23 cellular contexts compared by ENCODE assay signal in the genomic region with DNA sequence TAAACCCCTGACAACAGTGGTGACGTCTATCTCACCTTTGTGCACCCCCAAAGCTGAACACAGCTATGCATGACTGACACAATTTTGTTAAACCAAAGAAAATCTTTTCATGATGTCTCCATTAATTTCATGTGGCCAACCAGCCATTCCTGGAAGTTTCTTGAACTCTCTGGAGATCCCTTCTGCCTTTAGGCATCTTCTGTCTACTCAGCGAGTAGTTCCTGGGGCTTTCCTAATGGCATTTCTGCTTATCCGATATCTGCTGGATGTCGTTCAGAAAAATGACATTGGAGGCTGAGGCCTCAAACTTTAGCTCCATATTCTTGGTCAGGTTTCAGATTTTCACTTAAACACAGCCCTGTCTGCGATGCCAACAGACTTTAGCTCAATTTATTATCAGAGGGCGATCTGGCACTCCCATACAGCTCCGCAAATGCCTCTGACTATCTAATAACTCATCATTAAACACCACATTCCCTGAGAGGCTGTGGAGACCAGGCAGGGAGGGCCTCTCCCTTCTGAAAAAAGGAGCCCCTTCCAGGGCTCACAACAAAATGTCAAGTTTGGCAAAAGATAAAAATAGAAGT. TPM values are rescaled to one million over a fixed set of nuclear protein-coding genes. Genes with fewer than 3 reads are reported as not detected.
A peak's percentile ranks its signal among the peaks of the same experiment; 100 is the strongest.
DNase-seq lines count a peak whose midpoint lies in the region; ATAC-seq, FAIRE-seq and TF ChIP-seq lines count a peak whose summit lies in the region.
"Had no signal": no experiment of that assay in that cellular context is flagged by ENCODE, and none has a peak within 500 bp of the region (broad histone marks: within the 10 kb centered on the region; RNA-seq: fewer than 3 reads in every experiment).

No MANE protein-coding gene starts in this region.

- H2AFZ ChIP-seq in K562 (ENCODE audit: low read depth, low read length) = no peak overlapping the region
- H2AFZ ChIP-seq in mammary epithelial cell (ENCODE audit: low read depth, low read length) = no peak overlapping the region

- H3K9ac ChIP-seq in K562 (ENCODE audit: insufficient read depth in 1 of 2, low read depth in 2 of 2, low read length in 2 of 2) = no peak overlapping the region
- no peak overlapping the region for H3K9ac ChIP-seq in muscle layer of colon (ENCODE audit: low read length)
- H3K9ac ChIP-seq in mammary epithelial cell (ENCODE audit: insufficient read depth, low read length) = no peak overlapping the region
- H3K9ac ChIP-seq: BLaER1 had no signal

- no peak overlapping the region for H3K4me2 ChIP-seq in K562 (ENCODE audit: insufficient read depth, low read length)
- no peak overlapping the region for H3K4me2 ChIP-seq in mammary epithelial cell (ENCODE audit: insufficient read depth, low read depth, low read length)
- H3K4me2 ChIP-seq: BLaER1 had no signal

- no peak for TF ChIP-seq POLR2A in K562 (conservative IDR thresholded peaks at IDR 0.05)
- TF ChIP-seq POLR2A in vagina (IDR thresholded peaks at IDR 0.05) = no peak

- no peaks in the 10 kb centered on the region for H3K9me3 ChIP-seq in K562 (replicated peaks; ENCODE audit: control insufficient read depth, insufficient read depth, low read depth, low read length)
- no peaks in the 10 kb centered on the region for H3K9me3 ChIP-seq in muscle layer of colon (ENCODE audit: low read length)
- no peaks in the 10 kb centered on the region for H3K9me3 ChIP-seq in vagina
- H3K9me3 ChIP-seq in mammary epithelial cell (replicated peaks; ENCODE audit: insufficient read depth, low read length) = no peaks in the 10 kb centered on the region
- H3K9me3 ChIP-seq: BLaER1, Caco-2, neutrophil, suprapubic skin had no signal

- no peaks in the 10 kb centered on the region for H3K9me1 ChIP-seq in K562 (ENCODE audit: control insufficient read depth, insufficient read depth, low read length)

- dilution Hi-C loops in mammary epithelial cell (cut with HindIII; ENCODE audit: low sequenced_read_pairs) = no loop called here

- DNase-seq in NCI-H226 (peak; percentile 29), K562 (ENCODE audit: extremely low read depth in 1 of 4, low spot score in 3 of 4) (no peak), vagina (ENCODE audit: extremely low spot score in 2 of 2) (no peak), HEK293T (ENCODE audit: extremely low spot score) (no peak), mammary epithelial cell (no peak)
- DNase-seq in stimulated activated CD4-positive, alpha-beta T cell treated with anti-CD3 and anti-CD28 coated beads, Interleukin-4, amount 100 ng/mL, for 24 hours = no peak
- DNase-seq: activated CD4-positive, alpha-beta T cell treated with anti-CD3 and anti-CD28 coated beads for 1 hour; activated CD8-positive, alpha-beta memory T cell treated with anti-CD3 and anti-CD28 coated beads for 24 hours; activated naive CD4-positive, alpha-beta T cell treated with anti-CD3 and anti-CD28 coated beads, Interleukin-2, amount 50 U/mL, for 16 hours; activated T-cell treated with anti-CD3 and anti-CD28 coated beads, Interleukin-2, amount 50 U/mL, for 72 hours; Caco-2; effector memory CD8-positive, alpha-beta T cell; immature natural killer cell; NCI-H1105 treated with DMSO at 0.1 percent for 48 hours; NCI-H2081 treated with DMSO at 0.1 percent for 48 hours; NCI-H446 treated with DMSO at 0.1 percent for 48 hours; stimulated activated CD4-positive, alpha-beta T cell treated with anti-CD3 and anti-CD28 coated beads, Interleukin-15, amount 100 ng/mL, for 24 hours had no signal

- POLR2A ChIA-PET in K562 (lab: Yijun Ruan, JAX) (interaction anchor here (0.6 to 1.5 kb wide), 3 partner anchors 9 to 44 kb away, joined by 3 to 4 read pairs (median 3); no protein-coding TSS in a partner anchor), HEK293T (lab: Yijun Ruan, JAX) (no interaction called here)

- H4K20me1 ChIP-seq in K562 (replicated peaks; ENCODE audit: control insufficient read depth, insufficient read depth, low read length) (no peaks in the 10 kb centered on the region), mammary epithelial cell (ENCODE audit: insufficient read depth, low read length) (no peaks in the 10 kb centered on the region)
- H4K20me1 ChIP-seq: BLaER1 had no signal

- in situ Hi-C loops in K562 (cut with MboI) (no loop called here), mammary epithelial cell (cut with MboI; ENCODE audit: low sequenced_read_pairs in 2 of 2) (no loop called here)

- no peak overlapping the region for H3K4me3 ChIP-seq in K562
- no peak overlapping the region for H3K4me3 ChIP-seq in muscle layer of colon (ENCODE audit: low read depth in 1 of 2, low read length in 2 of 2)
- no peak overlapping the region for H3K4me3 ChIP-seq in vagina
- H3K4me3 ChIP-seq in mammary epithelial cell (replicated peaks in 1 of 3; ENCODE audit: insufficient read depth in 1 of 3, low read depth in 2 of 3, low read length in 3 of 3) = no peak overlapping the region
- H3K4me3 ChIP-seq: BLaER1, suprapubic skin had no signal

- TF ChIP-seq RAD21 in K562 (CRISPR knock-in tag; conservative IDR thresholded peaks at IDR 0.05 in 1 of 2, IDR thresholded peaks at IDR 0.05 in 1 of 2) = no peak

- CTCF ChIA-PET in K562 (lab: Yijun Ruan, JAX; ENCODE audit: low intra/inter-chr PET ratio) = no interaction called here
- CTCF ChIA-PET in HEK293T (lab: Yijun Ruan, JAX) = no interaction called here
- CTCF ChIA-PET in mammary epithelial cell (lab: Charles Lee; ENCODE audit: low non-redundant PET) = no interaction called here

- intact Hi-C loops in K562 (cut with micrococcal nuclease) = no loop called here
- intact Hi-C loops in vagina (cut with DNase I) = no loop called here
- intact Hi-C loops in mammary epithelial cell (cut with micrococcal nuclease) = no loop called here

- TF ChIP-seq EP300 in K562 (IDR thresholded peaks at IDR 0.05; ENCODE audit: low read length) = no peak

- 9% methylated on average over 7 of the region's 7 CpGs for WGBS in K562 (ENCODE audit: insufficient coverage, low coverage, missing lambda C conversion rate)
- 92% methylated on average over 7 of the region's 7 CpGs for WGBS in mammary epithelial cell (ENCODE audit: low coverage, missing lambda C conversion rate)

- BruUV-seq in K562 (replicated peaks; lab: Mats Ljungman, UMichigan) = no TSS peak
- no TSS peak for BruUV-seq in mammary epithelial cell (replicated peaks; lab: Mats Ljungman, UMichigan)

- TF ChIP-seq CTCF in K562 (IDR thresholded peaks at IDR 0.05 in 2 of 3, conservative IDR thresholded peaks at IDR 0.05 in 1 of 3; ENCODE audit: insufficient read depth in 2 of 3, low read depth in 1 of 3, low read length in 3 of 3) = no peak
- no peak for TF ChIP-seq CTCF in vagina (IDR thresholded peaks at IDR 0.05)
- no peak for TF ChIP-seq CTCF in mammary epithelial cell (conservative IDR thresholded peaks at IDR 0.05 in 1 of 2, IDR thresholded peaks at IDR 0.05 in 1 of 2; ENCODE audit: extremely low read depth in 1 of 2, insufficient read depth in 1 of 2, low read depth in 1 of 2, low read length in 2 of 2)

- H3K27ac ChIP-seq in K562 (ENCODE audit: extremely low read depth, low read depth, low read length) (no peak overlapping the region), muscle layer of colon (ENCODE audit: low read depth, low read length) (peak overlapping the region; percentile 63), vagina (peak overlapping the region; percentile 73), mammary epithelial cell (ENCODE audit: insufficient read depth, low read depth, low read length) (no peak overlapping the region)
- H3K27ac ChIP-seq: BLaER1, RWPE1, suprapubic skin had no signal

- no peak for FAIRE-seq in K562 (lab: Jason Lieb, UNC)
- FAIRE-seq: GM18507 had no signal

- H3K4me1 ChIP-seq in K562 (replicated peaks in 1 of 2; ENCODE audit: control insufficient read depth in 2 of 2, insufficient read depth in 2 of 2, low read length in 2 of 2) = peaks cover 0 to 10% of the 10 kb centered on the region in 2 experiments; a peak in 3 of 5 replicates
- H3K4me1 ChIP-seq in muscle layer of colon (ENCODE audit: insufficient read depth, low read length) = peaks cover 55% of the 10 kb centered on the region
- peaks cover 82% of the 10 kb centered on the region for H3K4me1 ChIP-seq in vagina
- H3K4me1 ChIP-seq in mammary epithelial cell (ENCODE audit: insufficient read depth, low read length) = peaks cover 10% of the 10 kb centered on the region

- H3K27me3 ChIP-seq in K562 (ENCODE audit: control insufficient read depth in 2 of 2, insufficient read depth in 2 of 2, low read length in 2 of 2) (peaks cover 14 to 16% of the 10 kb centered on the region in 2 experiments; a peak in 4 of 5 replicates), muscle layer of colon (ENCODE audit: control insufficient read depth in 1 of 2, insufficient read depth in 2 of 2, low read length in 2 of 2) (no peaks in the 10 kb centered on the region), vagina (no peaks in the 10 kb centered on the region), mammary epithelial cell (ENCODE audit: insufficient read depth, low read length) (no peaks in the 10 kb centered on the region)
- H3K27me3 ChIP-seq: BLaER1, neutrophil, suprapubic skin had no signal

- H3K36me3 ChIP-seq in K562 (ENCODE audit: control insufficient read depth, insufficient read depth, low read length) (no peaks in the 10 kb centered on the region), muscle layer of colon (ENCODE audit: insufficient read depth, low read length) (no peaks in the 10 kb centered on the region), vagina (no peaks in the 10 kb centered on the region), mammary epithelial cell (ENCODE audit: insufficient read depth, low read length) (no peaks in the 10 kb centered on the region)
- H3K36me3 ChIP-seq: BLaER1, neutrophil, suprapubic skin had no signal

- no peak for ATAC-seq in K562
- ATAC-seq: activated T-cell treated with anti-CD3 and anti-CD28 coated beads, Interleukin-2, amount 50 U/mL, for 72 hours; effector memory CD8-positive, alpha-beta T cell had no signal

- H3K79me2 ChIP-seq in K562 (ENCODE audit: control insufficient read depth, insufficient read depth, low read length) (no peaks in the 10 kb centered on the region), mammary epithelial cell (ENCODE audit: insufficient read depth, low read length) (no peaks in the 10 kb centered on the region)

RNA-seq across cellular contexts. Expression of a gene that starts 46.4 kb away (rescaled TPM):
- 11.0 and 16.7 TPM in 2 replicates for total RNA-seq in K562 (2011; cell fraction: chromatin; rRNA removed; ENCODE audit: low replicate concordance)
- total RNA-seq in K562 (2011; cell fraction: nucleolus; rRNA removed) = 10.9 and 16.3 TPM in 2 replicates
- total RNA-seq in K562 (2011; cell fraction: nucleoplasm; rRNA removed) = 9.7 and 11.9 TPM in 2 replicates
- 12.2 and 13.1 TPM in 2 replicates for total RNA-seq in K562 (2014; rRNA removed)
- 11.2 and 11.5 TPM in 2 replicates for total RNA-seq in K562 (2014; rRNA removed; fragmentation: Illumina TruSeq; extraction: Trizol)
- 14.0 and 15.4 TPM in 2 replicates for total RNA-seq in K562 (2015; rRNA removed; fragmentation: Illumina TruSeq; extraction: Trizol)
- 24.4 and 26.2 TPM in 2 replicates for total RNA-seq in K562 (2021)
- polyA plus RNA-seq in K562 (2011; rRNA removed) = 8.7 and 10.5 TPM in 2 replicates
- polyA plus RNA-seq in K562 (2011; cell fraction: cytosol; rRNA removed) = 5.4 and 6.5 TPM in 2 replicates
- polyA plus RNA-seq in K562 (2011; cell fraction: nucleus; rRNA removed) = 17.0 and 22.9 TPM in 2 replicates
- 12.5 and 19.4 TPM in 2 replicates for polyA plus RNA-seq in K562 (2012)
- polyA plus RNA-seq in K562 (2014; fragmentation: Illumina TruSeq; extraction: Trizol) = 17.9 and 24.2 TPM in 2 replicates
- polyA plus RNA-seq in K562 (2014; fragmentation: Nextera tagmentation; extraction: Ambion mirVana) = 1 to 10 TPM; 1.7 to 2.2 TPM
- polyA plus RNA-seq in K562 (2014; rRNA removed) = 12.8 and 13.7 TPM in 2 replicates
- 6.7 and 7.2 TPM in 2 replicates for polyA minus RNA-seq in K562 (2011; rRNA and poly(A)+ RNA removed)
- 7.4 and 11.6 TPM in 2 replicates for polyA minus RNA-seq in K562 (2011; cell fraction: cytosol; rRNA and poly(A)+ RNA removed)
- polyA minus RNA-seq in K562 (2011; cell fraction: nucleus; rRNA and poly(A)+ RNA removed) = 9.2 and 9.9 TPM in 2 replicates
- total RNA-seq in vagina = 134 TPM
- total RNA-seq in mammary epithelial cell = 10 to 100 TPM; 60.3 to 62.3 TPM
- polyA plus RNA-seq in mammary epithelial cell = 21.9 TPM
- polyA minus RNA-seq in mammary epithelial cell = 27.6 TPM

Comparison
In these comparisons a context has a peak if more than half of its experiments do, and no peak if none do; other contexts are left out.
1. H3K27ac ChIP-seq: peak in muscle layer of colon (single experiment) and vagina (single experiment); none in K562 (single experiment) and mammary epithelial cell (single experiment).